ENCODE assay signal across 3 cellular contexts in genomic region chr12:119397540-119397939, GRCh38.
"Had no signal": no experiment of that assay in that cellular context is flagged by ENCODE, and none has a peak within 500 bp of the region (broad histone marks: within the 10 kb centered on the region; RNA-seq: fewer than 3 reads in every experiment).

No MANE protein-coding gene starts in this region.

- DNase-seq: GDM1, GF-D8 had no signal

- H3K4me3 ChIP-seq: GM12878 had no signal

- ATAC-seq: GM12878 had no signal
